ENCODE assay signal across 1 cellular context in genomic region chrX:67781132-67781531, GRCh38.
TF ChIP-seq lines count a peak whose summit lies in the region.

No MANE protein-coding gene starts in this region.

TF ChIP-seq in A549, 52 proteins besides CTCF, POLR2A, EP300 and RAD21:
- TF ChIP-seq HMGXB4 (CRISPR knock-in tag; IDR thresholded peaks at IDR 0.05; ENCODE audit: borderline replicate concordance) (no peak), FOSL2 (IDR thresholded peaks at IDR 0.05) (no peak), FOSL2 (CRISPR knock-in tag; IDR thresholded peaks at IDR 0.05) (no peak), NR3C1 (IDR thresholded peaks at IDR 0.05) (no peak), JUN (IDR thresholded peaks at IDR 0.05) (no peak), BCL3 (IDR thresholded peaks at IDR 0.05) (no peak), GATA3 (IDR thresholded peaks at IDR 0.05; ENCODE audit: borderline replicate concordance) (no peak), ZFP36 (IDR thresholded peaks at IDR 0.05; ENCODE audit: borderline replicate concordance, partially characterized antibody) (no peak), REST (IDR thresholded peaks at IDR 0.05) (no peak), HDAC2 (IDR thresholded peaks at IDR 0.05) (no peak)
